In genomic region chr3:156150434-156151066, GRCh38 we compare ENCODE assay signal across 8 cellular contexts. TPM values are rescaled to one million over a fixed set of nuclear protein-coding genes. Genes with fewer than 3 reads are reported as not detected.
DNase-seq lines count a peak whose midpoint lies in the region; ATAC-seq, FAIRE-seq and TF ChIP-seq lines count a peak whose summit lies in the region.

No MANE protein-coding gene starts in this region.

- no peaks in the 10 kb centered on the region for H3K36me3 Mint-ChIP-seq in activated T-helper 17 cell treated with anti-CD3 and anti-CD28 coated beads, Interleukin-2, amount 50 U/mL, for 72 hours (ENCODE audit: low read depth)

- H3K27me3 ChIP-seq in pancreas = no peaks in the 10 kb centered on the region

- DNase-seq in AG04449 (ENCODE audit: low read depth, low spot score) (peak; percentile 16), GM10248 (ENCODE audit: extremely low spot score) (peak; percentile 38), NCI-H460 (ENCODE audit: extremely low read depth, low read depth) (peak; percentile 25), germinal center (ENCODE audit: low spot score) (peak; percentile 11), pancreas (peak in 2 of 6 donors; percentile 35 to 56)

- no peaks in the 10 kb centered on the region for H3K4me1 Mint-ChIP-seq in activated T-helper 17 cell treated with anti-CD3 and anti-CD28 coated beads, Interleukin-2, amount 50 U/mL, for 72 hours

- POLR2A ChIA-PET in AG04449 (lab: Yijun Ruan, JAX) (no interaction called here), GM10248 (lab: Yijun Ruan, JAX) (no interaction called here)

- H3K4me1 ChIP-seq in pancreas = peaks cover 0 to 9% (median 0%) of the 10 kb centered on the region in 3 donors

- H3K36me3 ChIP-seq in pancreas = no peaks in the 10 kb centered on the region

- no peaks in the 10 kb centered on the region for H3K9me3 ChIP-seq in pancreas

- 14 to 15% methylated on average over 8 of the region's 8 CpGs for WGBS in pancreas, 2 donors

- no peak overlapping the region for H3K4me3 Mint-ChIP-seq in activated T-helper 17 cell treated with anti-CD3 and anti-CD28 coated beads, Interleukin-2, amount 50 U/mL, for 72 hours

- peaks cover 4% of the 10 kb centered on the region for H3K27me3 Mint-ChIP-seq in activated T-helper 17 cell treated with anti-CD3 and anti-CD28 coated beads, Interleukin-2, amount 50 U/mL, for 72 hours

- CTCF ChIA-PET in AG04449 (lab: Yijun Ruan, JAX) = interaction anchor here (0.7 to 12.5 kb wide), 44 partner anchors 8 to 1051 kb away, joined by 3 to 471 read pairs (median 5); no protein-coding TSS in a partner anchor
- CTCF ChIA-PET in GM10248 (lab: Yijun Ruan, JAX) = interaction anchor here (0.7 to 9.5 kb wide), 48 partner anchors 8 to 1090 kb away, joined by 3 to 134 read pairs (median 5); no protein-coding TSS in a partner anchor

- no peak overlapping the region for H3K4me3 ChIP-seq in AG04449 (ENCODE audit: low read depth, low read length)
- H3K4me3 ChIP-seq in pancreas = no peak overlapping the region

- TF ChIP-seq CTCF in AG04449 (IDR thresholded peaks at IDR 0.05; ENCODE audit: insufficient read depth, low read length, missing control alignments) (peak; percentile 71), GM10248 (IDR thresholded peaks at IDR 0.05; ENCODE audit: control extremely low read depth, extremely low read depth, low read depth, missing control alignments) (peak; percentile 86), pancreas (IDR thresholded peaks at IDR 0.05) (peak; percentile 48 to 82 (median 70))

- peak overlapping the region in 3 of 4 donors; percentile 35 to 68 (median 68) for H3K27ac ChIP-seq in pancreas

- H3K9me3 Mint-ChIP-seq in activated T-helper 17 cell treated with anti-CD3 and anti-CD28 coated beads, Interleukin-2, amount 50 U/mL, for 72 hours = no peaks in the 10 kb centered on the region

- ATAC-seq in HG03066 (IDR thresholded peaks at IDR 0.05; ENCODE audit: low read depth, unreplicated experiment) (peak; percentile 58), pancreas (peak; percentile 72 to 88 (median 76)), HG03196 (IDR thresholded peaks at IDR 0.05; ENCODE audit: unreplicated experiment) (no peak)
- peak; percentile 46 for ATAC-seq in activated T-helper 17 cell treated with anti-CD3 and anti-CD28 coated beads, Interleukin-2, amount 50 U/mL, for 72 hours (replicated peaks)

- intact Hi-C loops in pancreas (cut with DNase I) = loop anchor here in 1 of 3 donors (2.0 to 10.0 kb wide), 3 partner anchors 232 to 934 kb away; no protein-coding TSS in a partner anchor

- FAIRE-seq in pancreas (lab: Jason Lieb, UNC) = peak; percentile 70

- no peak overlapping the region for H3K27ac Mint-ChIP-seq in activated T-helper 17 cell treated with anti-CD3 and anti-CD28 coated beads, Interleukin-2, amount 50 U/mL, for 72 hours

RNA-seq across cellular contexts. Expression of gene KCNAB1, which starts 30.2 kb away (rescaled TPM):
- total RNA-seq in NCI-H460 (2014; rRNA removed; shearing (Covaris generic)) = not detected in 2 replicates
- polyA plus RNA-seq in NCI-H460 (2014; cell fraction: nucleus; rRNA removed) = not detected in 2 replicates
- not detected for total RNA-seq in activated T-helper 17 cell treated with anti-CD3 and anti-CD28 coated beads, Interleukin-2, amount 50 U/mL, for 72 hours
- total RNA-seq in pancreas = 1 to 10 TPM; 1.4 to 4.9 (median 3.2) TPM
- 1 to 10 TPM in 1 of 2 donors, under 1 TPM in 1; 0.76 to 4.9 TPM for polyA plus RNA-seq in pancreas
